ENCODE assay signal across 20 cellular contexts in the genomic region with DNA sequence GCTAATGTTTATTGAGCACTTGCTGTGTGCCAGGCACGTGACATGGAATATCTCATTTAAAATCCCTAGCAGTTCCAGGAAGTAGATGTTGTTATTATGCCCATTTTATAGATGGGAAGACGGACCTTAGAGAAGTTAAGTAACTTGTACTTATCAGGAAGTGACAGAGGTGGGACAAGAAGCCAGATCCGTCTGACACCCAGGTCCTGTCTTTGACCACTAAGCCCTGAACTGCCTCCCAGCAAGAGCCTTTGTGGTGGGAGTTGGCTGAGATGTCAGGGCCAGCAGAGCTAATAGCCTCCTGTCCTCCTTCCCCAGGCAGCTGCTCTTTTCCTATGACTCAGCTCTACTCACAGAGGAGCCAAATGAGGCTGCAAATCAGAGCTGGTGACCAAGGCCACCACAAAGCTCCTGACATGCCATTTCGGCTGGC.
DNase-seq lines count a peak whose midpoint lies in the region; ATAC-seq and TF ChIP-seq lines count a peak whose summit lies in the region.
"Had no signal": no experiment of that assay in that cellular context is flagged by ENCODE, and none has a peak within 500 bp of the region (broad histone marks: within the 10 kb centered on the region; RNA-seq: fewer than 3 reads in every experiment).

No MANE protein-coding gene starts in this region.

- H3K27me3 ChIP-seq in adipocyte (replicated peaks; ENCODE audit: control insufficient read depth, insufficient read depth, low read length), result peaks cover 4% of the 10 kb centered on the region
- no peaks in the 10 kb centered on the region for H3K27me3 ChIP-seq in aorta (ENCODE audit: control insufficient read depth in 1 of 2, insufficient read depth in 2 of 2, low read length in 1 of 2)
- H3K27me3 ChIP-seq in hepatocyte, result no peaks in the 10 kb centered on the region
- H3K27me3 ChIP-seq: esophagus muscularis mucosa, SJSA1 had no signal

- H3K27ac ChIP-seq in aorta (ENCODE audit: low read depth in 1 of 2, low read length in 2 of 2), result no peak overlapping the region
- H3K27ac ChIP-seq in hepatocyte, result no peak overlapping the region
- H3K27ac ChIP-seq: esophagus muscularis mucosa, SJSA1, skin epidermis had no signal

- H3K36me3 Mint-ChIP-seq in HFFc6 (ENCODE audit: low read depth), result no peaks in the 10 kb centered on the region
- H3K36me3 Mint-ChIP-seq: activated naive CD8-positive, alpha-beta T cell treated with anti-CD3 and anti-CD28 coated beads, Interleukin-2, amount 10 ng/mL, durations not matched to agents 7 days and 5 days; IgD-negative memory B cell had no signal

- no peak overlapping the region for H3K9ac ChIP-seq in adipocyte (ENCODE audit: low read length)

- no peaks in the 10 kb centered on the region for H3K9me2 ChIP-seq in hepatocyte (replicated peaks; ENCODE audit: insufficient read depth)

- H3K4me3 ChIP-seq in adipocyte (ENCODE audit: low read length) (no peak overlapping the region), aorta (ENCODE audit: low read length in 2 of 2) (no peak overlapping the region), hepatocyte (no peak overlapping the region)
- H3K4me3 ChIP-seq: esophagus muscularis mucosa, lung, SJSA1, skin epidermis had no signal

- H3K4me1 ChIP-seq in adipocyte (ENCODE audit: control insufficient read depth, insufficient read depth, low read length) (no peaks in the 10 kb centered on the region), aorta (ENCODE audit: control insufficient read depth in 1 of 2, insufficient read depth in 2 of 2, low read length in 2 of 2) (no peaks in the 10 kb centered on the region), hepatocyte (ENCODE audit: insufficient read depth) (no peaks in the 10 kb centered on the region)
- H3K4me1 ChIP-seq: esophagus muscularis mucosa, SJSA1 had no signal

- H3K4me1 Mint-ChIP-seq in HFFc6 (ENCODE audit: low read depth), result peaks cover 4% of the 10 kb centered on the region; the same call in 1 of the 2 replicates
- H3K4me1 Mint-ChIP-seq: activated naive CD8-positive, alpha-beta T cell treated with anti-CD3 and anti-CD28 coated beads, Interleukin-2, amount 10 ng/mL, durations not matched to agents 7 days and 5 days; IgD-negative memory B cell; natural killer cell had no signal

- H3K4me2 ChIP-seq in hepatocyte, result no peak overlapping the region

- no peak overlapping the region for H3K27ac Mint-ChIP-seq in HFFc6
- H3K27ac Mint-ChIP-seq: activated naive CD8-positive, alpha-beta T cell treated with anti-CD3 and anti-CD28 coated beads, Interleukin-2, amount 10 ng/mL, durations not matched to agents 7 days and 5 days; activated T-helper 1 cell treated with anti-CD3 and anti-CD28 coated beads, Interleukin-12 subunit alpha, Interleukin-12 subunit beta, Interleukin-2, Interleukin-4 antibody, amounts not matched to agents 30 ng/mL and 10 ng/mL and 1 ng/mL, durations not matched to agents 14 hours and 24 hours and 36 hours; IgD-negative memory B cell; natural killer cell had no signal

- no peak overlapping the region for H3K4me3 Mint-ChIP-seq in HFFc6
- H3K4me3 Mint-ChIP-seq: activated naive CD8-positive, alpha-beta T cell treated with anti-CD3 and anti-CD28 coated beads, Interleukin-2, amount 10 ng/mL, durations not matched to agents 7 days and 5 days; activated T-helper 1 cell treated with anti-CD3 and anti-CD28 coated beads, Interleukin-12 subunit alpha, Interleukin-12 subunit beta, Interleukin-2, Interleukin-4 antibody, amounts not matched to agents 30 ng/mL and 10 ng/mL and 1 ng/mL, durations not matched to agents 14 hours and 24 hours and 36 hours; IgD-negative memory B cell; natural killer cell had no signal

- peaks cover 6% of the 10 kb centered on the region; the same call in 1 of the 2 replicates for H3K27me3 Mint-ChIP-seq in HFFc6 (ENCODE audit: insufficient read depth)
- H3K27me3 Mint-ChIP-seq: activated naive CD8-positive, alpha-beta T cell treated with anti-CD3 and anti-CD28 coated beads, Interleukin-2, amount 10 ng/mL, durations not matched to agents 7 days and 5 days had no signal

- H3K9me3 ChIP-seq in adipocyte (ENCODE audit: control insufficient read depth, low read length), result peaks cover 15% of the 10 kb centered on the region
- peaks cover 3% of the 10 kb centered on the region for H3K9me3 ChIP-seq in aorta (ENCODE audit: control insufficient read depth, low read length)
- H3K9me3 ChIP-seq in hepatocyte (ENCODE audit: low read depth), result no peaks in the 10 kb centered on the region
- H3K9me3 ChIP-seq: SJSA1 had no signal

- H3K9me3 Mint-ChIP-seq in HFFc6, result no peaks in the 10 kb centered on the region

- H2AFZ ChIP-seq in hepatocyte, result no peak overlapping the region

- H3K79me2 ChIP-seq in hepatocyte, result no peaks in the 10 kb centered on the region

- H4K20me1 ChIP-seq in hepatocyte (ENCODE audit: insufficient read depth, poor library complexity, severe bottlenecking), result no peaks in the 10 kb centered on the region

- TF ChIP-seq CTCF in HFFc6 (IDR thresholded peaks at IDR 0.05) (no peak), hepatocyte (IDR thresholded peaks at IDR 0.05; ENCODE audit: poor library complexity) (no peak)

- ATAC-seq in HG03045 (IDR thresholded peaks at IDR 0.05; ENCODE audit: unreplicated experiment) (no peak), aorta (ENCODE audit: low FRiP score) (no peak)
- ATAC-seq: natural killer cell had no signal

- H3K36me3 ChIP-seq in adipocyte (ENCODE audit: control insufficient read depth, insufficient read depth, low read length, severe bottlenecking) (no peaks in the 10 kb centered on the region), aorta (ENCODE audit: control insufficient read depth in 1 of 2, insufficient read depth in 2 of 2, low read length in 1 of 2) (no peaks in the 10 kb centered on the region), hepatocyte (replicated peaks; ENCODE audit: insufficient read depth, low read depth) (no peaks in the 10 kb centered on the region)
- H3K36me3 ChIP-seq: esophagus muscularis mucosa, SJSA1 had no signal

- 78 to 81% methylated on average over 4 of the region's 4 CpGs for WGBS in aorta, 2 donors
- WGBS in hepatocyte (ENCODE audit: low lambda C conversion rate, missing lambda C conversion rate), result 86% methylated on average over 4 of the region's 4 CpGs

- DNase-seq in COLO668 (lab: John Stamatoyannopoulos, UW; ENCODE audit: unreplicated experiment) (peak; percentile 5), HFFc6 (peak; percentile 27), adipocyte (ENCODE audit: low read depth) (peak; percentile 13), kidney tubule cell (ENCODE audit: low spot score) (peak; percentile 60), aorta (no peak), hepatocyte (ENCODE audit: low spot score) (no peak)
- DNase-seq: activated CD8-positive, alpha-beta memory T cell treated with anti-CD3 and anti-CD28 coated beads for 24 hours; activated naive CD8-positive, alpha-beta T cell treated with anti-CD3 and anti-CD28 coated beads, Interleukin-2, amount 10 ng/mL, durations not matched to agents 7 days and 5 days; caudate nucleus; natural killer cell; NCI-H187 treated with DMSO at 0.1 percent for 48 hours; posterior cingulate gyrus; stimulated activated CD4-positive, alpha-beta T cell treated with anti-CD3 and anti-CD28 coated beads, Interleukin-4, amount 100 ng/mL, for 24 hours had no signal

- intact Hi-C loops in aorta (cut with DNase I), result no loop called here

Comparison
In these comparisons a context has a peak if more than half of its experiments do, and no peak if none do; other contexts are left out.
1. DNase-seq: peak in COLO668 (single experiment), HFFc6 (single experiment), adipocyte (single experiment) and kidney tubule cell (single experiment); none in aorta (0 of 2) and hepatocyte (single experiment).